In genomic region chr12:120381752-120382419, GRCh38 we compare ENCODE assay signal across 21 cellular contexts. TPM values are rescaled to one million over a fixed set of nuclear protein-coding genes. Genes with fewer than 3 reads are reported as not detected.
A peak's percentile ranks its signal among the peaks of the same experiment; 100 is the strongest.
DNase-seq lines count a peak whose midpoint lies in the region; ATAC-seq, FAIRE-seq and TF ChIP-seq lines count a peak whose summit lies in the region.
"Had no signal": no experiment of that assay in that cellular context is flagged by ENCODE, and none has a peak within 500 bp of the region (broad histone marks: within the 10 kb centered on the region; RNA-seq: fewer than 3 reads in every experiment).

No MANE protein-coding gene starts in this region.

- H3K9me3 Mint-ChIP-seq in activated CD8-positive, alpha-beta T cell treated with anti-CD3 and anti-CD28 coated beads for 36 hours = no peaks in the 10 kb centered on the region
- H3K9me3 Mint-ChIP-seq in osteocyte (ENCODE audit: unreplicated experiment) = no peaks in the 10 kb centered on the region
- H3K9me3 Mint-ChIP-seq: activated naive CD4-positive, alpha-beta T cell treated with anti-CD3 and anti-CD28 coated beads, Interleukin-2, amount 10 ng/mL, durations not matched to agents 7 days and 5 days; CD4-positive, alpha-beta memory T cell; nephron had no signal

- H3K4me1 Mint-ChIP-seq in activated CD8-positive, alpha-beta T cell treated with anti-CD3 and anti-CD28 coated beads for 36 hours (ENCODE audit: low read depth) = no peaks in the 10 kb centered on the region
- H3K4me1 Mint-ChIP-seq in osteocyte (ENCODE audit: unreplicated experiment) = no peaks in the 10 kb centered on the region
- H3K4me1 Mint-ChIP-seq: activated naive CD4-positive, alpha-beta T cell treated with anti-CD3 and anti-CD28 coated beads, Interleukin-2, amount 10 ng/mL, durations not matched to agents 7 days and 5 days; CD4-positive, alpha-beta memory T cell had no signal

- 0 out of 3 replicates have a peak, but pooled peaks cover 3% of the 10 kb centered on the region for H3K4me1 ChIP-seq in A549

- no peak overlapping the region for H3K4me3 Mint-ChIP-seq in activated CD8-positive, alpha-beta T cell treated with anti-CD3 and anti-CD28 coated beads for 36 hours
- no peak overlapping the region for H3K4me3 Mint-ChIP-seq in osteocyte (ENCODE audit: unreplicated experiment)
- H3K4me3 Mint-ChIP-seq: activated naive CD4-positive, alpha-beta T cell treated with anti-CD3 and anti-CD28 coated beads, Interleukin-2, amount 10 ng/mL, durations not matched to agents 7 days and 5 days; CD4-positive, alpha-beta memory T cell; nephron had no signal

- H3K27ac Mint-ChIP-seq in activated CD8-positive, alpha-beta T cell treated with anti-CD3 and anti-CD28 coated beads for 36 hours = no peak overlapping the region
- H3K27ac Mint-ChIP-seq in osteocyte (ENCODE audit: unreplicated experiment) = no peak overlapping the region
- H3K27ac Mint-ChIP-seq: activated naive CD4-positive, alpha-beta T cell treated with anti-CD3 and anti-CD28 coated beads, Interleukin-2, amount 10 ng/mL, durations not matched to agents 7 days and 5 days; CD4-positive, alpha-beta memory T cell; nephron had no signal

- TF ChIP-seq POLR2A in A549 (IDR thresholded peaks at IDR 0.05; ENCODE audit: low read length) = no peak

- ATAC-seq in A549 = peak; percentile 43 to 79; a peak in 5 of 6 replicates
- ATAC-seq in left lobe of liver = peak; percentile 30
- no peak for ATAC-seq in activated CD8-positive, alpha-beta T cell treated with anti-CD3 and anti-CD28 coated beads for 36 hours
- ATAC-seq: GM12878 had no signal

- POLR2A ChIA-PET in A549 (lab: Yijun Ruan, JAX) = interaction anchor here (0.5 to 1.5 kb wide), 2 partner anchors 30 to 180 kb away, joined by 3 to 4 read pairs; partner anchors contain the start of gene RPLP0
- POLR2A ChIA-PET in activated CD8-positive, alpha-beta T cell treated with anti-CD3 and anti-CD28 coated beads for 36 hours (lab: Charles Lee) = interaction anchor here (1.6 kb wide), 1 partner anchor 90 kb away, joined by 6 read pairs; the partner anchor contains the start of genes RNU4-1 and RNU4-2

- H3K4me2 ChIP-seq in A549 = peak overlapping the region; percentile 9; the same call in 1 of the 3 replicates

- H3K27me3 Mint-ChIP-seq in activated CD8-positive, alpha-beta T cell treated with anti-CD3 and anti-CD28 coated beads for 36 hours = peaks cover 22% of the 10 kb centered on the region
- H3K27me3 Mint-ChIP-seq in osteocyte (ENCODE audit: unreplicated experiment) = peaks cover 38% of the 10 kb centered on the region

- H3K36me3 ChIP-seq in MG63 = no peaks in the 10 kb centered on the region

- WGBS in A549 (ENCODE audit: missing lambda C conversion rate) = 22% methylated on average over 6 of the region's 6 CpGs

- H3K27ac ChIP-seq in A549 = no peak overlapping the region

- DNase-seq in A549 (ENCODE audit: low read depth in 1 of 2, low spot score in 1 of 2) = peak in 1 of 2 experiments; percentile 39
- peak; percentile 22 for DNase-seq in MG63
- DNase-seq in fibroblast of peridontal ligament (ENCODE audit: extremely low read depth) = peak; percentile 15
- DNase-seq in left lobe of liver (ENCODE audit: low spot score) = no peak
- DNase-seq in GM19239 (ENCODE audit: insufficient read length, low spot score) = no peak
- DNase-seq in activated CD8-positive, alpha-beta T cell treated with anti-CD3 and anti-CD28 coated beads for 36 hours = no peak
- DNase-seq in osteocyte (ENCODE audit: extremely low spot score, unreplicated experiment) = no peak
- no peak for DNase-seq in SKM-1 (lab: John Stamatoyannopoulos, UW; ENCODE audit: unreplicated experiment)
- DNase-seq: activated CD4-positive, alpha-beta T cell treated with anti-CD3 and anti-CD28 coated beads, Interleukin-2, amount 50 U/mL, for 1 hour; activated naive CD4-positive, alpha-beta T cell treated with anti-CD3 and anti-CD28 coated beads, Interleukin-2, amount 10 ng/mL, durations not matched to agents 7 days and 5 days; activated T-cell treated with anti-CD3 and anti-CD28 coated beads, Interleukin-2, amount 50 U/mL, for 1 hour; caudate nucleus; CD4-positive, alpha-beta memory T cell; effector CD8-positive, alpha-beta T cell; foreskin melanocyte; mammary epithelial cell; NCI-H2081; NCI-H524 treated with DMSO at 0.1 percent for 48 hours had no signal

- no peaks in the 10 kb centered on the region for H3K27me3 ChIP-seq in MG63

- TF ChIP-seq RAD21 in A549 (conservative IDR thresholded peaks at IDR 0.05 in 1 of 2, IDR thresholded peaks at IDR 0.05 in 1 of 2) = no peak

- CTCF ChIA-PET in A549 (lab: Yijun Ruan, JAX) = interaction anchor here (0.9 to 3.2 kb wide), 6 partner anchors 11 to 49 kb away, joined by 3 to 11 read pairs (median 4); no protein-coding TSS in a partner anchor
- CTCF ChIA-PET in activated CD8-positive, alpha-beta T cell treated with anti-CD3 and anti-CD28 coated beads for 36 hours (lab: Charles Lee) = interaction anchor here (0.8 to 1.5 kb wide), 5 partner anchors 13 to 49 kb away, joined by 3 to 9 read pairs (median 3); no protein-coding TSS in a partner anchor

- intact Hi-C loops in activated CD8-positive, alpha-beta T cell treated with anti-CD3 and anti-CD28 coated beads for 36 hours (cut with micrococcal nuclease) = no loop called here

- H3K9me3 ChIP-seq in A549 = no peaks in the 10 kb centered on the region
- no peaks in the 10 kb centered on the region for H3K9me3 ChIP-seq in MG63

- no peak for FAIRE-seq in A549 (lab: Jason Lieb, UNC)
- no peak for FAIRE-seq in GM19239 (lab: Jason Lieb, UNC)
- FAIRE-seq: G401.6, GM12878 had no signal

- no peak for TF ChIP-seq CTCF in A549 (IDR thresholded peaks at IDR 0.05)
- TF ChIP-seq CTCF in activated CD8-positive, alpha-beta T cell treated with anti-CD3 and anti-CD28 coated beads for 36 hours (IDR thresholded peaks at IDR 0.05) = no peak
- no peak for TF ChIP-seq CTCF in osteocyte (IDR thresholded peaks at IDR 0.05)

- H3K4me3 ChIP-seq in A549 = no peak overlapping the region
- no peak overlapping the region for H3K4me3 ChIP-seq in MG63
- H3K4me3 ChIP-seq: GM12878 had no signal

- no peaks in the 10 kb centered on the region for H3K36me3 Mint-ChIP-seq in activated CD8-positive, alpha-beta T cell treated with anti-CD3 and anti-CD28 coated beads for 36 hours (ENCODE audit: low read depth)
- no peaks in the 10 kb centered on the region for H3K36me3 Mint-ChIP-seq in osteocyte (ENCODE audit: unreplicated experiment)
- H3K36me3 Mint-ChIP-seq: activated naive CD4-positive, alpha-beta T cell treated with anti-CD3 and anti-CD28 coated beads, Interleukin-2, amount 10 ng/mL, durations not matched to agents 7 days and 5 days; CD4-positive, alpha-beta memory T cell had no signal

- TF ChIP-seq EP300 in A549 (IDR thresholded peaks at IDR 0.05) = no peak

TF ChIP-seq in A549, 52 proteins besides CTCF, POLR2A, EP300 and RAD21 (continues in another document):
- TF ChIP-seq JUNB (IDR thresholded peaks at IDR 0.05) = no peak
- no peak for TF ChIP-seq E2F6 (IDR thresholded peaks at IDR 0.05; ENCODE audit: borderline replicate concordance, low read depth)
- TF ChIP-seq FOSL2 (IDR thresholded peaks at IDR 0.05) = no peak
- peak; percentile 28; the same call in 1 of the 2 replicates for TF ChIP-seq FOSL2 (CRISPR knock-in tag; IDR thresholded peaks at IDR 0.05)
- TF ChIP-seq KDM5A (IDR thresholded peaks at IDR 0.05) = no peak
- no peak for TF ChIP-seq PHF8 (IDR thresholded peaks at IDR 0.05; ENCODE audit: borderline replicate concordance, low read depth)
- no peak for TF ChIP-seq RFX5 (IDR thresholded peaks at IDR 0.05)
- no peak for TF ChIP-seq ZNF302 (CRISPR knock-in tag; IDR thresholded peaks at IDR 0.05)
- TF ChIP-seq EHF (CRISPR knock-in tag; IDR thresholded peaks at IDR 0.05) = no peak

RNA-seq across cellular contexts. Expression of gene MSI1, which starts 12.9 kb away (rescaled TPM):
- polyA plus RNA-seq in A549 (2011; rRNA removed) = 0.44 and 0.72 TPM in 2 replicates
- polyA plus RNA-seq in A549 (2012; cell fraction: cytosol; rRNA removed) = 1.0 TPM in 2 replicates
- polyA plus RNA-seq in A549 (2012; cell fraction: nucleus; rRNA removed) = 1.4 and 2.4 TPM in 2 replicates
- 1.0 to 1.9 TPM (median 1.4 TPM) in 3 replicates for polyA plus RNA-seq in A549 (2017; fragmentation: RNase III; extraction: RNeasy Plus Mini Kit Qiagen cat#74134 plus additional on column Dnase treatment)
- 0.91 and 1.8 TPM in 2 replicates for polyA minus RNA-seq in A549 (2011; rRNA and poly(A)+ RNA removed)
- not detected in 2 replicates for total RNA-seq in MG63 (2014; rRNA removed; shearing (Covaris generic); ENCODE audit: low replicate concordance)
- not detected for total RNA-seq in left lobe of liver
- total RNA-seq in activated CD8-positive, alpha-beta T cell treated with anti-CD3 and anti-CD28 coated beads for 36 hours = under 1 TPM; 0.78 to 0.90 TPM
- 1.0 and 1.3 TPM in 2 replicates for total RNA-seq in osteocyte
- total RNA-seq: CD4-positive, alpha-beta memory T cell; GM12878 had no signal
- polyA plus RNA-seq: CD4-positive, alpha-beta memory T cell; mammary epithelial cell had no signal

RNA-seq across cellular contexts. Expression of gene PLA2G1B, which starts 54.3 kb away (rescaled TPM):
- polyA plus RNA-seq in A549 (2011; rRNA removed) (0.21 TPM in 1 of 2 replicates, not detected in the other), A549 (2017; fragmentation: RNase III; extraction: RNeasy Plus Mini Kit Qiagen cat#74134 plus additional on column Dnase treatment) (not detected in 3 replicates)
- polyA plus RNA-seq in A549 (2012; cell fraction: cytosol; rRNA removed) = not detected in 2 replicates
- polyA plus RNA-seq in A549 (2012; cell fraction: nucleus; rRNA removed) = not detected in 2 replicates
- polyA minus RNA-seq in A549 (2011; rRNA and poly(A)+ RNA removed) = not detected in 2 replicates
- not detected in 2 replicates for total RNA-seq in MG63 (2014; rRNA removed; shearing (Covaris generic); ENCODE audit: low replicate concordance)
- total RNA-seq in left lobe of liver (3.0 TPM), osteocyte (0.67 and 1.2 TPM in 2 replicates)
- under 1 TPM in 1 of 2 experiments, not detected in 1; 0.99 TPM for total RNA-seq in activated CD8-positive, alpha-beta T cell treated with anti-CD3 and anti-CD28 coated beads for 36 hours
- total RNA-seq: CD4-positive, alpha-beta memory T cell; GM12878; mammary epithelial cell had no signal
- polyA plus RNA-seq: GM12878, mammary epithelial cell had no signal

RNA-seq across cellular contexts. Expression of gene COX6A1, which starts 56.0 kb away (rescaled TPM):
- polyA plus RNA-seq in A549 (2011; rRNA removed) = 948 and 1,287 TPM in 2 replicates
- 2,005 and 2,029 TPM in 2 replicates for polyA plus RNA-seq in A549 (2012; cell fraction: cytosol; rRNA removed)
- 3,876 and 3,914 TPM in 2 replicates for polyA plus RNA-seq in A549 (2012; cell fraction: nucleus; rRNA removed)
- 709 to 768 TPM (median 759 TPM) in 3 replicates for polyA plus RNA-seq in A549 (2017; fragmentation: RNase III; extraction: RNeasy Plus Mini Kit Qiagen cat#74134 plus additional on column Dnase treatment)
- polyA minus RNA-seq in A549 (2011; rRNA and poly(A)+ RNA removed) = 209 and 257 TPM in 2 replicates
- 359 and 816 TPM in 2 replicates for total RNA-seq in MG63 (2014; rRNA removed; shearing (Covaris generic); ENCODE audit: low replicate concordance)
- total RNA-seq in left lobe of liver = 300 TPM
- total RNA-seq in activated CD8-positive, alpha-beta T cell treated with anti-CD3 and anti-CD28 coated beads for 36 hours = 100 to 1,000 TPM; 396 to 406 TPM
- 299 and 307 TPM in 2 replicates for total RNA-seq in osteocyte

Comparison
In these comparisons a context has a peak if more than half of its experiments do, and no peak if none do; other contexts are left out.
1. DNase-seq: peak in MG63 (single experiment) and fibroblast of peridontal ligament (single experiment); none in left lobe of liver (single experiment), GM19239 (single experiment), activated CD8-positive, alpha-beta T cell treated with anti-CD3 and anti-CD28 coated beads for 36 hours (single experiment), osteocyte (single experiment) and SKM-1 (single experiment).